ENCODE assay signal across 1 cellular context in the genomic region with DNA sequence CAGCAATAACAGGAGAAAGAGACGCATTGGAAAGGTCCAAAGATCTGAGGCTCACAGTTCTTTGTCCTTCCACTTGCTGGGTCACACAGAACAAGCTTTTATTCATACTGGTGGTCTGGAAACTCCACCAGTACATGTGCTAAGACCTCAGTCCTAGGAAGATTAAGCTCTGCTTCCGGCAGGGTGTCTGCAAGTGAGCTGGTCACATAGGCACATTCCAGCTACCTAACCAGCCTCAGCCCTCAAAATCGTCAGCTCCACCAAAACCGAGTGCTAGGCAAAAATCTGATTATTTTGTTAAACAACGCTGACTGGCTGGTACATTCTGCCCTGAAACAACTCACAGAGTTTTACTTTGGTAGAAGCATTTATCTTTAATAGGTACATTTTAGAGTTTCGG.
TF ChIP-seq lines count a peak whose summit lies in the region.

No MANE protein-coding gene starts in this region.

TF ChIP-seq in GM23338, 12 proteins besides CTCF, POLR2A, EP300 and RAD21 (continued from another document):
- TF ChIP-seq, protein P1, sequence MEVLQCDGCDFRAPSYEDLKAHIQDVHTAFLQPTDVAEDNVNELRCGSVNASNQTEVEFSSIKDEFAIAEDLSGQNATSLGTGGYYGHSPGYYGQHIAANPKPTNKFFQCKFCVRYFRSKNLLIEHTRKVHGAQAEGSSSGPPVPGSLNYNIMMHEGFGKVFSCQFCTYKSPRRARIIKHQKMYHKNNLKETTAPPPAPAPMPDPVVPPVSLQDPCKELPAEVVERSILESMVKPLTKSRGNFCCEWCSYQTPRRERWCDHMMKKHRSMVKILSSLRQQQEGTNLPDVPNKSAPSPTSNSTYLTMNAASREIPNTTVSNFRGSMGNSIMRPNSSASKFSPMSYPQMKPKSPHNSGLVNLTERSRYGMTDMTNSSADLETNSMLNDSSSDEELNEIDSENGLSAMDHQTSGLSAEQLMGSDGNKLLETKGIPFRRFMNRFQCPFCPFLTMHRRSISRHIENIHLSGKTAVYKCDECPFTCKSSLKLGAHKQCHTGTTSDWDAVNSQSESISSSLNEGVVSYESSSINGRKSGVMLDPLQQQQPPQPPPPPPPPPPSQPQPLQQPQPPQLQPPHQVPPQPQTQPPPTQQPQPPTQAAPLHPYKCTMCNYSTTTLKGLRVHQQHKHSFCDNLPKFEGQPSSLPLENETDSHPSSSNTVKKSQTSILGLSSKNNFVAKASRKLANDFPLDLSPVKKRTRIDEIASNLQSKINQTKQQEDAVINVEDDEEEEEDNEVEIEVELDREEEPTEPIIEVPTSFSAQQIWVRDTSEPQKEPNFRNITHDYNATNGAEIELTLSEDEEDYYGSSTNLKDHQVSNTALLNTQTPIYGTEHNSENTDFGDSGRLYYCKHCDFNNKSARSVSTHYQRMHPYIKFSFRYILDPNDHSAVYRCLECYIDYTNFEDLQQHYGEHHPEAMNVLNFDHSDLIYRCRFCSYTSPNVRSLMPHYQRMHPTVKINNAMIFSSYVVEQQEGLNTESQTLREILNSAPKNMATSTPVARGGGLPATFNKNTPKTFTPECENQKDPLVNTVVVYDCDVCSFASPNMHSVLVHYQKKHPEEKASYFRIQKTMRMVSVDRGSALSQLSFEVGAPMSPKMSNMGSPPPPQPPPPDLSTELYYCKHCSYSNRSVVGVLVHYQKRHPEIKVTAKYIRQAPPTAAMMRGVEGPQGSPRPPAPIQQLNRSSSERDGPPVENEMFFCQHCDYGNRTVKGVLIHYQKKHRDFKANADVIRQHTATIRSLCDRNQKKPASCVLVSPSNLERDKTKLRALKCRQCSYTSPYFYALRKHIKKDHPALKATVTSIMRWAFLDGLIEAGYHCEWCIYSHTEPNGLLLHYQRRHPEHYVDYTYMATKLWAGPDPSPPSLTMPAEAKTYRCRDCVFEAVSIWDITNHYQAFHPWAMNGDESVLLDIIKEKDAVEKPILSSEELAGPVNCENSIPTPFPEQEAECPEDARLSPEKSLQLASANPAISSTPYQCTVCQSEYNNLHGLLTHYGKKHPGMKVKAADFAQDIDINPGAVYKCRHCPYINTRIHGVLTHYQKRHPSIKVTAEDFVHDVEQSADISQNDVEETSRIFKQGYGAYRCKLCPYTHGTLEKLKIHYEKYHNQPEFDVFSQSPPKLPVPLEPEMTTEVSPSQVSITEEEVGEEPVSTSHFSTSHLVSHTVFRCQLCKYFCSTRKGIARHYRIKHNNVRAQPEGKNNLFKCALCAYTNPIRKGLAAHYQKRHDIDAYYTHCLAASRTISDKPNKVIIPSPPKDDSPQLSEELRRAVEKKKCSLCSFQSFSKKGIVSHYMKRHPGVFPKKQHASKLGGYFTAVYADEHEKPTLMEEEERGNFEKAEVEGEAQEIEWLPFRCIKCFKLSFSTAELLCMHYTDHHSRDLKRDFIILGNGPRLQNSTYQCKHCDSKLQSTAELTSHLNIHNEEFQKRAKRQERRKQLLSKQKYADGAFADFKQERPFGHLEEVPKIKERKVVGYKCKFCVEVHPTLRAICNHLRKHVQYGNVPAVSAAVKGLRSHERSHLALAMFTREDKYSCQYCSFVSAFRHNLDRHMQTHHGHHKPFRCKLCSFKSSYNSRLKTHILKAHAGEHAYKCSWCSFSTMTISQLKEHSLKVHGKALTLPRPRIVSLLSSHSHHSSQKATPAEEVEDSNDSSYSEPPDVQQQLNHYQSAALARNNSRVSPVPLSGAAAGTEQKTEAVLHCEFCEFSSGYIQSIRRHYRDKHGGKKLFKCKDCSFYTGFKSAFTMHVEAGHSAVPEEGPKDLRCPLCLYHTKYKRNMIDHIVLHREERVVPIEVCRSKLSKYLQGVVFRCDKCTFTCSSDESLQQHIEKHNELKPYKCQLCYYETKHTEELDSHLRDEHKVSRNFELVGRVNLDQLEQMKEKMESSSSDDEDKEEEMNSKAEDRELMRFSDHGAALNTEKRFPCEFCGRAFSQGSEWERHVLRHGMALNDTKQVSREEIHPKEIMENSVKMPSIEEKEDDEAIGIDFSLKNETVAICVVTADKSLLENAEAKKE (CRISPR knock-in tag; IDR thresholded peaks at IDR 0.05), result no peak
- no peak for TF ChIP-seq STAT1 (IDR thresholded peaks at IDR 0.05; ENCODE audit: unreplicated experiment)
- TF ChIP-seq EZH2phosphoT487 (IDR thresholded peaks at IDR 0.05; ENCODE audit: unreplicated experiment), result no peak
